8 cellular contexts compared by ENCODE assay signal in the genomic region with DNA sequence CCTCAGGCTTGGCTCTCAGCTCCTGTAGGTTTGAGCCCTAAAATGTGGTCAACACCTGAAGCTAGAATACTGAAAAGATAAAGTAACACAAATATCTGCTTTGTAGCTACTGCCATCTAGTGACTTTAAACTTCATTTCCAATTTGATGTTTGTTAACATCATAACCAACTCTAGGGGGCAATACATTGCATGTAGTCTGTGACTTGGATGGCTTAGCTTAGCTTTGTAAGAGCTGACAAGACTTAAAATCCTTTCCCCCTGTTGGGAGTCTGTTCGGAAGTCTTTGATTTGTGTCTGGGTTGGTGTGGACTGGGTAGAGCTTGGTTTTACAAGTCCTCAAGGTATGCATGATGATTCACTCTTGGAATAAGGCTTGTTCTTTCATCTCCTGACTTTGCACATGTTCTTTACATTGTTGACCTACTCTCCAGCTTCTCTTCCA. TPM values are rescaled to one million over a fixed set of nuclear protein-coding genes. Genes with fewer than 3 reads are reported as not detected.
DNase-seq lines count a peak whose midpoint lies in the region; ATAC-seq, FAIRE-seq and TF ChIP-seq lines count a peak whose summit lies in the region.

No MANE protein-coding gene starts in this region.

- no peak overlapping the region for H3K4me2 ChIP-seq in astrocyte (ENCODE audit: low read length)

- no peaks in the 10 kb centered on the region for H3K9me3 ChIP-seq in BE2C
- H3K9me3 ChIP-seq in astrocyte (ENCODE audit: insufficient read depth, low read depth, low read length), result no peaks in the 10 kb centered on the region
- H3K9me3 ChIP-seq in tibial nerve, result no peaks in the 10 kb centered on the region

- ATAC-seq in GM18517 (IDR thresholded peaks at IDR 0.05; ENCODE audit: unreplicated experiment) (peak; percentile 84), HG03196 (IDR thresholded peaks at IDR 0.05; ENCODE audit: unreplicated experiment) (peak; percentile 56)

- H4K20me1 ChIP-seq in astrocyte (ENCODE audit: insufficient read depth, low read length), result no peaks in the 10 kb centered on the region

- TF ChIP-seq CTCF in BE2C (IDR thresholded peaks at IDR 0.05; ENCODE audit: low read depth, low read length) (peak; percentile 75), astrocyte (IDR thresholded peaks at IDR 0.05; ENCODE audit: insufficient read depth, low read depth, low read length) (peak; percentile 91), tibial nerve (IDR thresholded peaks at IDR 0.05) (peak; percentile 17 to 58 (median 48))

- no peak for TF ChIP-seq POLR2A in tibial nerve (IDR thresholded peaks at IDR 0.05)

- no peaks in the 10 kb centered on the region for H3K27me3 Mint-ChIP-seq in astrocyte (ENCODE audit: low read depth, unreplicated experiment)

- no peaks in the 10 kb centered on the region for H3K79me2 ChIP-seq in astrocyte (ENCODE audit: insufficient read depth, low read length)

- no peaks in the 10 kb centered on the region for H3K4me1 Mint-ChIP-seq in astrocyte (ENCODE audit: low read depth, unreplicated experiment)

- FAIRE-seq in astrocyte (lab: Jason Lieb, UNC), result peak; percentile 97

- WGBS in tibial nerve, 2 donors, result 31 to 35% methylated on average over 1 of the region's 1 CpG

- H3K27me3 ChIP-seq in BE2C, result no peaks in the 10 kb centered on the region
- no peaks in the 10 kb centered on the region for H3K27me3 ChIP-seq in astrocyte (ENCODE audit: insufficient read depth, low read length)
- no peaks in the 10 kb centered on the region for H3K27me3 ChIP-seq in tibial nerve

- TF ChIP-seq EP300 in tibial nerve (IDR thresholded peaks at IDR 0.05), result no peak

- no peak overlapping the region for H3K27ac ChIP-seq in astrocyte (ENCODE audit: low read depth, low read length)
- no peak overlapping the region for H3K27ac ChIP-seq in tibial nerve

- peaks cover 3% of the 10 kb centered on the region for H3K9me3 Mint-ChIP-seq in astrocyte (ENCODE audit: unreplicated experiment)

- H3K4me1 ChIP-seq in BE2C (no peaks in the 10 kb centered on the region), astrocyte (ENCODE audit: insufficient read depth, low read length) (no peaks in the 10 kb centered on the region), tibial nerve (no peaks in the 10 kb centered on the region)

- H3K36me3 ChIP-seq in BE2C, result no peaks in the 10 kb centered on the region
- no peaks in the 10 kb centered on the region for H3K36me3 ChIP-seq in astrocyte (ENCODE audit: insufficient read depth, low read length)
- H3K36me3 ChIP-seq in tibial nerve, result no peaks in the 10 kb centered on the region

- no peak overlapping the region for H3K9ac ChIP-seq in astrocyte (ENCODE audit: low read length)

- H3K4me3 ChIP-seq in BE2C (ENCODE audit: low read depth, low read length) (no peak overlapping the region), astrocyte (ENCODE audit: insufficient read depth, low read depth, low read length) (no peak overlapping the region), tibial nerve (no peak overlapping the region)

- no peak overlapping the region for H3K27ac Mint-ChIP-seq in astrocyte (ENCODE audit: unreplicated experiment)

- no peak overlapping the region for H2AFZ ChIP-seq in astrocyte (ENCODE audit: low read depth, low read length)

- H3K36me3 Mint-ChIP-seq in astrocyte (ENCODE audit: low read depth, unreplicated experiment), result no peaks in the 10 kb centered on the region

- H3K4me3 Mint-ChIP-seq in astrocyte (ENCODE audit: unreplicated experiment), result no peak overlapping the region

- no peak for DNase-seq in BE2C
- peak; percentile 57 for DNase-seq in NCI-H510A treated with DMSO at 0.1 percent for 48 hours (lab: John Stamatoyannopoulos, UW)
- DNase-seq in astrocyte (ENCODE audit: low read depth), result peak; percentile 41
- peak; percentile 74 for DNase-seq in iris pigment epithelial cell (ENCODE audit: low read depth)
- no peak for DNase-seq in tibial nerve (ENCODE audit: low spot score in 2 of 2)
- no peak for DNase-seq in stimulated activated CD4-positive, alpha-beta T cell treated with anti-CD3 and anti-CD28 coated beads, Interleukin-4, amount 100 ng/mL, for 1 hour

RNA-seq across cellular contexts. Expression of gene SCN11A, which starts 51.7 kb away (rescaled TPM):
- not detected for polyA plus RNA-seq in BE2C (2012; ENCODE audit: insufficient read depth, insufficient read length, low read depth)
- 0.07 and 0.20 TPM in 2 replicates for total RNA-seq in astrocyte
- under 1 TPM; 0.21 to 0.98 (median 0.59) TPM for total RNA-seq in tibial nerve

RNA-seq across cellular contexts. Expression of gene WDR48, which starts 51.8 kb away (rescaled TPM):
- polyA plus RNA-seq in BE2C (2012; ENCODE audit: insufficient read depth, insufficient read length, low read depth), result 7.5 TPM
- total RNA-seq in astrocyte (38.5 and 40.8 TPM in 2 replicates), tibial nerve (10 to 100 TPM; 25.2 to 42.6 (median 36.5) TPM)

Comparison
In these comparisons a context has a peak if more than half of its experiments do, and no peak if none do; other contexts are left out.
1. DNase-seq: peak in NCI-H510A treated with DMSO at 0.1 percent for 48 hours (single experiment), astrocyte (single experiment) and iris pigment epithelial cell (single experiment); none in BE2C (single experiment), tibial nerve (0 of 2) and stimulated activated CD4-positive, alpha-beta T cell treated with anti-CD3 and anti-CD28 coated beads, Interleukin-4, amount 100 ng/mL, for 1 hour (single experiment).
2. Peak in every context shown above with its lines, with median percentiles within 50 percentile points of each other: CTCF ChIP-seq.